Comparison of ENCODE assay signal across 1 cellular context in genomic region chr3:14508966-14509795, GRCh38.
A peak's percentile ranks its signal among the peaks of the same experiment; 100 is the strongest.
TF ChIP-seq lines count a peak whose summit lies in the region.

No MANE protein-coding gene starts in this region.

TF ChIP-seq in K562, 482 proteins besides CTCF, POLR2A, EP300 and RAD21 (continued from another document):
- 0 out of 2 replicates have a peak, but pooled peaks have one; percentile 49 for TF ChIP-seq TCF7 (IDR thresholded peaks at IDR 0.05; ENCODE audit: borderline replicate concordance)
TF ChIP-seq in K562: peak in this region for 15.
